ENCODE assay signal across 24 cellular contexts in genomic region chr2:121263996-121264715, GRCh38. TPM values are rescaled to one million over a fixed set of nuclear protein-coding genes. Genes with fewer than 3 reads are reported as not detected.
A peak's percentile ranks its signal among the peaks of the same experiment; 100 is the strongest.
DNase-seq lines count a peak whose midpoint lies in the region; ATAC-seq, FAIRE-seq and TF ChIP-seq lines count a peak whose summit lies in the region.
"Had no signal": no experiment of that assay in that cellular context is flagged by ENCODE, and none has a peak within 500 bp of the region (broad histone marks: within the 10 kb centered on the region; RNA-seq: fewer than 3 reads in every experiment).

No MANE protein-coding gene starts in this region.

- no peaks in the 10 kb centered on the region for H3K4me1 Mint-ChIP-seq in stimulated activated effector memory CD8-positive, alpha-beta T cell treated with anti-CD3 and anti-CD28 coated beads, Interleukin-12 subunit alpha, Interleukin-12 subunit beta, amount 100 ng/mL, for 72 hours
- H3K4me1 Mint-ChIP-seq: activated CD4-positive, alpha-beta T cell treated with anti-CD3 and anti-CD28 coated beads, Interleukin-2, amount 10 ng/mL, durations not matched to agents 24 days and 14 days; activated naive CD4-positive, alpha-beta T cell treated with anti-CD3 and anti-CD28 coated beads, Interleukin-2, amount 50 U/mL, for 24 hours had no signal

- peaks cover 5 to 8% of the 10 kb centered on the region in 2 donors for H3K36me3 ChIP-seq in kidney (ENCODE audit: control insufficient read depth in 1 of 2, insufficient read depth in 2 of 2, low read length in 2 of 2)
- no peaks in the 10 kb centered on the region for H3K36me3 ChIP-seq in effector memory CD4-positive, alpha-beta T cell (ENCODE audit: control insufficient read depth, insufficient read depth, low read length)
- H3K36me3 ChIP-seq: heart right ventricle, left lung, Peyer's patch, SJSA1 had no signal

- no peaks in the 10 kb centered on the region for H3K36me3 Mint-ChIP-seq in stimulated activated effector memory CD8-positive, alpha-beta T cell treated with anti-CD3 and anti-CD28 coated beads, Interleukin-12 subunit alpha, Interleukin-12 subunit beta, amount 100 ng/mL, for 72 hours
- H3K36me3 Mint-ChIP-seq: activated naive CD4-positive, alpha-beta T cell treated with anti-CD3 and anti-CD28 coated beads, Interleukin-2, amount 50 U/mL, for 24 hours had no signal

- no peak for TF ChIP-seq CTCF in kidney (IDR thresholded peaks at IDR 0.05; ENCODE audit: borderline replicate concordance, extremely low read depth, insufficient read depth)

- FAIRE-seq in kidney (lab: Jason Lieb, UNC), result no peak

- peak; percentile 84 for DNase-seq in DMS53 (lab: John Stamatoyannopoulos, UW)
- DNase-seq in DMS53 treated with DMSO at 0.1 percent for 48 hours (lab: John Stamatoyannopoulos, UW; ENCODE audit: unreplicated experiment), result no peak
- peak; percentile 37 for DNase-seq in NCI-H510A treated with DMSO at 0.1 percent for 48 hours (lab: John Stamatoyannopoulos, UW)
- DNase-seq in kidney, result no peak
- no peak for DNase-seq in stimulated activated effector memory CD8-positive, alpha-beta T cell treated with anti-CD3 and anti-CD28 coated beads, Interleukin-12 subunit alpha, Interleukin-12 subunit beta, amount 100 ng/mL, for 72 hours (ENCODE audit: low spot score in 2 of 2)
- DNase-seq in effector memory CD4-positive, alpha-beta T cell, result no peak
- no peak for DNase-seq in HPDE6-E6E7 (ENCODE audit: extremely low spot score)
- DNase-seq: activated CD4-positive, alpha-beta T cell treated with anti-CD3 and anti-CD28 coated beads, Interleukin-2, amount 10 ng/mL, durations not matched to agents 24 days and 14 days; anterior cingulate cortex; caudate nucleus; heart right ventricle; left lung; midbrain; NCI-H1105 treated with DMSO at 0.1 percent for 48 hours; NCI-H2171; NCI-H748 treated with DMSO at 0.1 percent for 48 hours; stimulated activated CD4-positive, alpha-beta T cell treated with anti-CD3 and anti-CD28 coated beads, Interleukin-1b, Interleukin-23, amount 100 ng/mL, for 48 hours had no signal

- no peak overlapping the region for H3K4me3 ChIP-seq in kidney (ENCODE audit: low read length in 2 of 2)
- no peak overlapping the region for H3K4me3 ChIP-seq in effector memory CD4-positive, alpha-beta T cell (ENCODE audit: insufficient read depth, low read depth, low read length, poor library complexity, severe bottlenecking)
- H3K4me3 ChIP-seq: heart right ventricle, left lung, Peyer's patch, SJSA1 had no signal

- no peak overlapping the region for H3K9ac ChIP-seq in kidney (ENCODE audit: low read length in 2 of 2)

- H3K9me3 ChIP-seq in kidney (ENCODE audit: control insufficient read depth in 1 of 2, low read length in 2 of 2), result no peaks in the 10 kb centered on the region
- no peaks in the 10 kb centered on the region for H3K9me3 ChIP-seq in effector memory CD4-positive, alpha-beta T cell (ENCODE audit: control insufficient read depth, low read length)
- H3K9me3 ChIP-seq: heart right ventricle, left lung, Peyer's patch, SJSA1 had no signal

- H3K4me1 ChIP-seq in kidney (ENCODE audit: control insufficient read depth in 1 of 2, insufficient read depth in 1 of 2, low read depth in 1 of 2, low read length in 2 of 2), result peaks cover 19 to 25% of the 10 kb centered on the region in 2 donors
- H3K4me1 ChIP-seq in effector memory CD4-positive, alpha-beta T cell (ENCODE audit: control insufficient read depth, insufficient read depth, low read length, poor library complexity, severe bottlenecking), result no peaks in the 10 kb centered on the region
- H3K4me1 ChIP-seq: heart right ventricle, left lung, SJSA1 had no signal

- H3K27ac Mint-ChIP-seq in stimulated activated effector memory CD8-positive, alpha-beta T cell treated with anti-CD3 and anti-CD28 coated beads, Interleukin-12 subunit alpha, Interleukin-12 subunit beta, amount 100 ng/mL, for 72 hours, result no peak overlapping the region
- H3K27ac Mint-ChIP-seq: activated CD4-positive, alpha-beta T cell treated with anti-CD3 and anti-CD28 coated beads, Interleukin-2, amount 10 ng/mL, durations not matched to agents 24 days and 14 days; activated naive CD4-positive, alpha-beta T cell treated with anti-CD3 and anti-CD28 coated beads, Interleukin-2, amount 50 U/mL, for 24 hours had no signal

- no peak overlapping the region for H3K4me3 Mint-ChIP-seq in stimulated activated effector memory CD8-positive, alpha-beta T cell treated with anti-CD3 and anti-CD28 coated beads, Interleukin-12 subunit alpha, Interleukin-12 subunit beta, amount 100 ng/mL, for 72 hours
- H3K4me3 Mint-ChIP-seq: activated CD4-positive, alpha-beta T cell treated with anti-CD3 and anti-CD28 coated beads, Interleukin-2, amount 10 ng/mL, durations not matched to agents 24 days and 14 days; activated naive CD4-positive, alpha-beta T cell treated with anti-CD3 and anti-CD28 coated beads, Interleukin-2, amount 50 U/mL, for 24 hours had no signal

- no peaks in the 10 kb centered on the region for H3K9me3 Mint-ChIP-seq in stimulated activated effector memory CD8-positive, alpha-beta T cell treated with anti-CD3 and anti-CD28 coated beads, Interleukin-12 subunit alpha, Interleukin-12 subunit beta, amount 100 ng/mL, for 72 hours
- H3K9me3 Mint-ChIP-seq: activated CD4-positive, alpha-beta T cell treated with anti-CD3 and anti-CD28 coated beads, Interleukin-2, amount 10 ng/mL, durations not matched to agents 24 days and 14 days; activated naive CD4-positive, alpha-beta T cell treated with anti-CD3 and anti-CD28 coated beads, Interleukin-2, amount 50 U/mL, for 24 hours had no signal

- H3K27ac ChIP-seq in kidney (ENCODE audit: low read depth in 2 of 2, low read length in 2 of 2), result peak overlapping the region; percentile 25 to 51
- no peak overlapping the region for H3K27ac ChIP-seq in effector memory CD4-positive, alpha-beta T cell (ENCODE audit: insufficient read depth, low read length, poor library complexity, severe bottlenecking)
- H3K27ac ChIP-seq: heart right ventricle, left lung, Peyer's patch, SJSA1 had no signal

- intact Hi-C loops in kidney (cut with DNase I), result no loop called here

- peak; percentile 46 for ATAC-seq in stimulated activated effector memory CD8-positive, alpha-beta T cell treated with anti-CD3 and anti-CD28 coated beads, Interleukin-12 subunit alpha, Interleukin-12 subunit beta, amount 100 ng/mL, for 72 hours
- ATAC-seq in GM19455 (IDR thresholded peaks at IDR 0.05; ENCODE audit: unreplicated experiment), result no peak
- ATAC-seq: heart right ventricle, left lung had no signal

- H3K27me3 ChIP-seq in effector memory CD4-positive, alpha-beta T cell (replicated peaks; ENCODE audit: control insufficient read depth, insufficient read depth, low read length, poor library complexity, severe bottlenecking), result no peaks in the 10 kb centered on the region
- H3K27me3 ChIP-seq: heart right ventricle, left lung, Peyer's patch had no signal

RNA-seq across cellular contexts. Expression of gene TFCP2L1, which starts 20.8 kb away (rescaled TPM):
- total RNA-seq in kidney, result 172 TPM
- polyA plus RNA-seq in kidney (ENCODE audit: insufficient read depth, low read depth, low replicate concordance), result 44.4 TPM
- total RNA-seq: activated CD4-positive, alpha-beta T cell treated with anti-CD3 and anti-CD28 coated beads, Interleukin-2, amount 10 ng/mL, durations not matched to agents 24 days and 14 days; dermis microvascular lymphatic vessel endothelial cell; fibroblast of villous mesenchyme; SJSA1; T-helper 1 cell treated with Interleukin-12 subunit alpha and Interleukin-12 subunit beta and Interleukin-4 antibody, amounts not matched to agents 30 ng/mL and 1 ng/mL, for 36 hours had no signal

Comparison
In these comparisons a context has a peak if more than half of its experiments do, and no peak if none do; other contexts are left out.
1. DNase-seq: peak in DMS53 (single experiment) and NCI-H510A treated with DMSO at 0.1 percent for 48 hours (single experiment); none in DMS53 treated with DMSO at 0.1 percent for 48 hours (single experiment), kidney (single experiment), stimulated activated effector memory CD8-positive, alpha-beta T cell treated with anti-CD3 and anti-CD28 coated beads, Interleukin-12 subunit alpha, Interleukin-12 subunit beta, amount 100 ng/mL, for 72 hours (0 of 2), effector memory CD4-positive, alpha-beta T cell (0 of 3) and HPDE6-E6E7 (single experiment).